Comparison of ENCODE assay signal across 2 cellular contexts in genomic region chr12:92553389-92553788, GRCh38.
TF ChIP-seq lines count a peak whose summit lies in the region.

No MANE protein-coding gene starts in this region.

TF ChIP-seq in GM12878, 131 proteins besides CTCF, POLR2A, EP300 and RAD21 (continued from another document and continues in another):
- TF ChIP-seq ZBTB40 (IDR thresholded peaks at IDR 0.05; ENCODE audit: borderline replicate concordance), result 0 out of 2 replicates have a peak, but pooled peaks have one; percentile 22
- TF ChIP-seq ZNF687 (IDR thresholded peaks at IDR 0.05), result peak; percentile 99
- peak; percentile 50 for TF ChIP-seq SMAD1 (IDR thresholded peaks at IDR 0.05; ENCODE audit: low read depth, partially characterized antibody)
- TF ChIP-seq BHLHE40 (IDR thresholded peaks at IDR 0.05; ENCODE audit: borderline replicate concordance in 1 of 2, low read depth in 2 of 2, low read length in 1 of 2), result peak; percentile 36 to 82; a peak in 3 of 4 replicates
- no peak for TF ChIP-seq ZNF384 (IDR thresholded peaks at IDR 0.05; ENCODE audit: borderline replicate concordance, low read depth, low read length)
- TF ChIP-seq SUPT20H (IDR thresholded peaks at IDR 0.05; ENCODE audit: borderline replicate concordance, control insufficient read depth, low read depth, low read length), result no peak
- TF ChIP-seq, protein P1, sequence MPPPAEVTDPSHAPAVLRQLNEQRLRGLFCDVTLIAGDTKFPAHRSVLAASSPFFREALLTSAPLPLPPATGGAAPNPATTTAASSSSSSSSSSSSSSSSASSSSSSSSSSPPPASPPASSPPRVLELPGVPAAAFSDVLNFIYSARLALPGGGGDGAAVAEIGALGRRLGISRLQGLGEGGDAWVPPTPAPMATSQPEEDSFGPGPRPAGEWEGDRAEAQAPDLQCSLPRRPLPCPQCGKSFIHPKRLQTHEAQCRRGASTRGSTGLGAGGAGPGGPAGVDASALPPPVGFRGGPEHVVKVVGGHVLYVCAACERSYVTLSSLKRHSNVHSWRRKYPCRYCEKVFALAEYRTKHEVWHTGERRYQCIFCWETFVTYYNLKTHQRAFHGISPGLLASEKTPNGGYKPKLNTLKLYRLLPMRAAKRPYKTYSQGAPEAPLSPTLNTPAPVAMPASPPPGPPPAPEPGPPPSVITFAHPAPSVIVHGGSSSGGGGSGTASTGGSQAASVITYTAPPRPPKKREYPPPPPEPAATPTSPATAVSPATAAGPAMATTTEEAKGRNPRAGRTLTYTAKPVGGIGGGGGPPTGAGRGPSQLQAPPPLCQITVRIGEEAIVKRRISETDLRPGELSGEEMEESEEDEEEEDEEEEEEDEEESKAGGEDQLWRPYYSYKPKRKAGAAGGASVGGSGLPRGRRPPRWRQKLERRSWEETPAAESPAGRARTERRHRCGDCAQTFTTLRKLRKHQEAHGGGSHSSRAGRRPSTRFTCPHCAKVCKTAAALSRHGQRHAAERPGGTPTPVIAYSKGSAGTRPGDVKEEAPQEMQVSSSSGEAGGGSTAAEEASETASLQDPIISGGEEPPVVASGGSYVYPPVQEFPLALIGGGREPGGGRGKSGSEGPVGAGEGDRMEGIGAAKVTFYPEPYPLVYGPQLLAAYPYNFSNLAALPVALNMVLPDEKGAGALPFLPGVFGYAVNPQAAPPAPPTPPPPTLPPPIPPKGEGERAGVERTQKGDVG (CRISPR knock-in tag; IDR thresholded peaks at IDR 0.05), result no peak
- TF ChIP-seq SRF (IDR thresholded peaks at IDR 0.05; ENCODE audit: low read depth in 2 of 2, low read length in 2 of 2), result no peak
- TF ChIP-seq EED (IDR thresholded peaks at IDR 0.05; ENCODE audit: low read depth), result peak; percentile 84
- TF ChIP-seq, protein P2, sequence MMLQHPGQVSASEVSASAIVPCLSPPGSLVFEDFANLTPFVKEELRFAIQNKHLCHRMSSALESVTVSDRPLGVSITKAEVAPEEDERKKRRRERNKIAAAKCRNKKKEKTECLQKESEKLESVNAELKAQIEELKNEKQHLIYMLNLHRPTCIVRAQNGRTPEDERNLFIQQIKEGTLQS (IDR thresholded peaks at IDR 0.05; ENCODE audit: borderline replicate concordance, extremely low read depth, low read depth, low read length), result no peak
- no peak for TF ChIP-seq SUZ12 (IDR thresholded peaks at IDR 0.05; ENCODE audit: unreplicated experiment)
- TF ChIP-seq WRNIP1 (IDR thresholded peaks at IDR 0.05; ENCODE audit: borderline replicate concordance, low read depth, low read length), result no peak

TF ChIP-seq in HepG2, 621 proteins besides CTCF, POLR2A, EP300 and RAD21 (continued from another document):
- no peak for TF ChIP-seq CCAR2 (optimal IDR thresholded peaks at IDR 0.05; ENCODE audit: low read depth, low read length)
- TF ChIP-seq ZNF432 (CRISPR knock-in tag; IDR thresholded peaks at IDR 0.05; ENCODE audit: borderline replicate concordance), result no peak
- TF ChIP-seq, protein P3, sequence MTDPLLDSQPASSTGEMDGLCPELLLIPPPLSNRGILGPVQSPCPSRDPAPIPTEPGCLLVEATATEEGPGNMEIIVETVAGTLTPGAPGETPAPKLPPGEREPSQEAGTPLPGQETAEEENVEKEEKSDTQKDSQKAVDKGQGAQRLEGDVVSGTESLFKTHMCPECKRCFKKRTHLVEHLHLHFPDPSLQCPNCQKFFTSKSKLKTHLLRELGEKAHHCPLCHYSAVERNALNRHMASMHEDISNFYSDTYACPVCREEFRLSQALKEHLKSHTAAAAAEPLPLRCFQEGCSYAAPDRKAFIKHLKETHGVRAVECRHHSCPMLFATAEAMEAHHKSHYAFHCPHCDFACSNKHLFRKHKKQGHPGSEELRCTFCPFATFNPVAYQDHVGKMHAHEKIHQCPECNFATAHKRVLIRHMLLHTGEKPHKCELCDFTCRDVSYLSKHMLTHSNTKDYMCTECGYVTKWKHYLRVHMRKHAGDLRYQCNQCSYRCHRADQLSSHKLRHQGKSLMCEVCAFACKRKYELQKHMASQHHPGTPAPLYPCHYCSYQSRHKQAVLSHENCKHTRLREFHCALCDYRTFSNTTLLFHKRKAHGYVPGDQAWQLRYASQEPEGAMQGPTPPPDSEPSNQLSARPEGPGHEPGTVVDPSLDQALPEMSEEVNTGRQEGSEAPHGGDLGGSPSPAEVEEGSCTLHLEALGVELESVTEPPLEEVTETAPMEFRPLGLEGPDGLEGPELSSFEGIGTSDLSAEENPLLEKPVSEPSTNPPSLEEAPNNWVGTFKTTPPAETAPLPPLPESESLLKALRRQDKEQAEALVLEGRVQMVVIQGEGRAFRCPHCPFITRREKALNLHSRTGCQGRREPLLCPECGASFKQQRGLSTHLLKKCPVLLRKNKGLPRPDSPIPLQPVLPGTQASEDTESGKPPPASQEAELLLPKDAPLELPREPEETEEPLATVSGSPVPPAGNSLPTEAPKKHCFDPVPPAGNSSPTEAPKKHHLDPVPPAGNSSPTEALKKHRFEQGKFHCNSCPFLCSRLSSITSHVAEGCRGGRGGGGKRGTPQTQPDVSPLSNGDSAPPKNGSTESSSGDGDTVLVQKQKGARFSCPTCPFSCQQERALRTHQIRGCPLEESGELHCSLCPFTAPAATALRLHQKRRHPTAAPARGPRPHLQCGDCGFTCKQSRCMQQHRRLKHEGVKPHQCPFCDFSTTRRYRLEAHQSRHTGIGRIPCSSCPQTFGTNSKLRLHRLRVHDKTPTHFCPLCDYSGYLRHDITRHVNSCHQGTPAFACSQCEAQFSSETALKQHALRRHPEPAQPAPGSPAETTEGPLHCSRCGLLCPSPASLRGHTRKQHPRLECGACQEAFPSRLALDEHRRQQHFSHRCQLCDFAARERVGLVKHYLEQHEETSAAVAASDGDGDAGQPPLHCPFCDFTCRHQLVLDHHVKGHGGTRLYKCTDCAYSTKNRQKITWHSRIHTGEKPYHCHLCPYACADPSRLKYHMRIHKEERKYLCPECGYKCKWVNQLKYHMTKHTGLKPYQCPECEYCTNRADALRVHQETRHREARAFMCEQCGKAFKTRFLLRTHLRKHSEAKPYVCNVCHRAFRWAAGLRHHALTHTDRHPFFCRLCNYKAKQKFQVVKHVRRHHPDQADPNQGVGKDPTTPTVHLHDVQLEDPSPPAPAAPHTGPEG (CRISPR knock-in tag; IDR thresholded peaks at IDR 0.05), result no peak
- TF ChIP-seq SP140L (CRISPR knock-in tag; IDR thresholded peaks at IDR 0.05; ENCODE audit: borderline replicate concordance), result no peak
- TF ChIP-seq ATF7-NPFF (CRISPR knock-in tag; IDR thresholded peaks at IDR 0.05; ENCODE audit: low read depth), result no peak
- peak; percentile 29; the same call in 1 of the 2 replicates for TF ChIP-seq ZNF687 (CRISPR knock-in tag; IDR thresholded peaks at IDR 0.05)
- no peak for TF ChIP-seq ASH2L (IDR thresholded peaks at IDR 0.05; ENCODE audit: insufficient read length, low read depth, low read length)
- no peak for TF ChIP-seq ZBTB39 (CRISPR knock-in tag; IDR thresholded peaks at IDR 0.05)
- TF ChIP-seq ZNF781 (CRISPR knock-in tag; IDR thresholded peaks at IDR 0.05; ENCODE audit: borderline replicate concordance, not compliant biosample characterization), result no peak
- no peak for TF ChIP-seq FOXA3 (CRISPR knock-in tag; IDR thresholded peaks at IDR 0.05)
- no peak for TF ChIP-seq ZNF225 (CRISPR knock-in tag; IDR thresholded peaks at IDR 0.05)
- TF ChIP-seq, protein P4, sequence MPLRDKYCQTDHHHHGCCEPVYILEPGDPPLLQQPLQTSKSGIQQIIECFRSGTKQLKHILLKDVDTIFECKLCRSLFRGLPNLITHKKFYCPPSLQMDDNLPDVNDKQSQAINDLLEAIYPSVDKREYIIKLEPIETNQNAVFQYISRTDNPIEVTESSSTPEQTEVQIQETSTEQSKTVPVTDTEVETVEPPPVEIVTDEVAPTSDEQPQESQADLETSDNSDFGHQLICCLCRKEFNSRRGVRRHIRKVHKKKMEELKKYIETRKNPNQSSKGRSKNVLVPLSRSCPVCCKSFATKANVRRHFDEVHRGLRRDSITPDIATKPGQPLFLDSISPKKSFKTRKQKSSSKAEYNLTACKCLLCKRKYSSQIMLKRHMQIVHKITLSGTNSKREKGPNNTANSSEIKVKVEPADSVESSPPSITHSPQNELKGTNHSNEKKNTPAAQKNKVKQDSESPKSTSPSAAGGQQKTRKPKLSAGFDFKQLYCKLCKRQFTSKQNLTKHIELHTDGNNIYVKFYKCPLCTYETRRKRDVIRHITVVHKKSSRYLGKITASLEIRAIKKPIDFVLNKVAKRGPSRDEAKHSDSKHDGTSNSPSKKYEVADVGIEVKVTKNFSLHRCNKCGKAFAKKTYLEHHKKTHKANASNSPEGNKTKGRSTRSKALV (CRISPR knock-in tag; IDR thresholded peaks at IDR 0.05), result no peak
- no peak for TF ChIP-seq MYNN (CRISPR knock-in tag; IDR thresholded peaks at IDR 0.05; ENCODE audit: low read depth)
- TF ChIP-seq ARID2 (CRISPR knock-in tag; IDR thresholded peaks at IDR 0.05; ENCODE audit: borderline replicate concordance), result no peak
- TF ChIP-seq NFYC (CRISPR knock-in tag; IDR thresholded peaks at IDR 0.05), result no peak
- 0 out of 2 replicates have a peak, but pooled peaks have one; percentile 43 for TF ChIP-seq ELF3 (CRISPR knock-in tag; IDR thresholded peaks at IDR 0.05)
- no peak for TF ChIP-seq ZNF644 (CRISPR knock-in tag; IDR thresholded peaks at IDR 0.05; ENCODE audit: low read depth)
- no peak for TF ChIP-seq IKZF1 (IDR thresholded peaks at IDR 0.05)
- no peak for TF ChIP-seq ZNF343 (CRISPR knock-in tag; IDR thresholded peaks at IDR 0.05)
- no peak for TF ChIP-seq ZFP90 (CRISPR knock-in tag; IDR thresholded peaks at IDR 0.05; ENCODE audit: borderline replicate concordance)
- TF ChIP-seq ZNF101 (CRISPR knock-in tag; IDR thresholded peaks at IDR 0.05; ENCODE audit: borderline replicate concordance, low read depth), result no peak
- TF ChIP-seq ZSCAN22 (CRISPR knock-in tag; IDR thresholded peaks at IDR 0.05), result no peak
- TF ChIP-seq, protein P5, sequence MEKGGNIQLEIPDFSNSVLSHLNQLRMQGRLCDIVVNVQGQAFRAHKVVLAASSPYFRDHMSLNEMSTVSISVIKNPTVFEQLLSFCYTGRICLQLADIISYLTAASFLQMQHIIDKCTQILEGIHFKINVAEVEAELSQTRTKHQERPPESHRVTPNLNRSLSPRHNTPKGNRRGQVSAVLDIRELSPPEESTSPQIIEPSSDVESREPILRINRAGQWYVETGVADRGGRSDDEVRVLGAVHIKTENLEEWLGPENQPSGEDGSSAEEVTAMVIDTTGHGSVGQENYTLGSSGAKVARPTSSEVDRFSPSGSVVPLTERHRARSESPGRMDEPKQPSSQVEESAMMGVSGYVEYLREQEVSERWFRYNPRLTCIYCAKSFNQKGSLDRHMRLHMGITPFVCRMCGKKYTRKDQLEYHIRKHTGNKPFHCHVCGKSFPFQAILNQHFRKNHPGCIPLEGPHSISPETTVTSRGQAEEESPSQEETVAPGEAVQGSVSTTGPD (CRISPR knock-in tag; IDR thresholded peaks at IDR 0.05), result no peak
- peak; percentile 40; the same call in 1 of the 2 replicates for TF ChIP-seq MEIS2 (CRISPR knock-in tag; IDR thresholded peaks at IDR 0.05)
